ENCODE assay signal across 25 cellular contexts in genomic region chr13:113519556-113519955, GRCh38. TPM values are rescaled to one million over a fixed set of nuclear protein-coding genes. Genes with fewer than 3 reads are reported as not detected.
A peak's percentile ranks its signal among the peaks of the same experiment; 100 is the strongest.
DNase-seq lines count a peak whose midpoint lies in the region; ATAC-seq, FAIRE-seq and TF ChIP-seq lines count a peak whose summit lies in the region.
"Had no signal": no experiment of that assay in that cellular context is flagged by ENCODE, and none has a peak within 500 bp of the region (broad histone marks: within the 10 kb centered on the region; RNA-seq: fewer than 3 reads in every experiment).

No MANE protein-coding gene starts in this region.

- H3K4me3 Mint-ChIP-seq in H9 (no peak overlapping the region), osteocyte (ENCODE audit: unreplicated experiment) (no peak overlapping the region)
- H3K4me3 Mint-ChIP-seq: CD14-positive monocyte; CD4-positive, alpha-beta memory T cell; CD4-positive, CD25-positive, alpha-beta regulatory T cell had no signal

- H3K4me2 ChIP-seq in H9 (ENCODE audit: insufficient read depth, insufficient read length, low read length), result no peak overlapping the region
- no peak overlapping the region for H3K4me2 ChIP-seq in mesenchymal stem cell (ENCODE audit: low read length, poor library complexity, severe bottlenecking)
- H3K4me2 ChIP-seq: BLaER1 had no signal

- H2BK5ac ChIP-seq in H9 (ENCODE audit: insufficient read length, low read length) (no peak overlapping the region), mesenchymal stem cell (ENCODE audit: low read depth, low read length, poor library complexity, severe bottlenecking) (no peak overlapping the region)

- no peaks in the 10 kb centered on the region for H3K9me3 Mint-ChIP-seq in H9
- no peaks in the 10 kb centered on the region for H3K9me3 Mint-ChIP-seq in osteocyte (ENCODE audit: unreplicated experiment)
- H3K9me3 Mint-ChIP-seq: CD4-positive, alpha-beta memory T cell; CD4-positive, CD25-positive, alpha-beta regulatory T cell had no signal

- H3K23ac ChIP-seq in H9 (ENCODE audit: insufficient read length, low read depth, low read length) (no peak overlapping the region), mesenchymal stem cell (ENCODE audit: low read length in 2 of 2) (no peak overlapping the region)

- no peak for TF ChIP-seq POLR2A in suprapubic skin (IDR thresholded peaks at IDR 0.05)

- H2BK120ac ChIP-seq in H9 (ENCODE audit: low read depth, low read length, poor library complexity, severe bottlenecking) (no peak overlapping the region), mesenchymal stem cell (ENCODE audit: low read depth, low read length) (no peak overlapping the region)

- no peaks in the 10 kb centered on the region for H4K20me1 ChIP-seq in H9 (ENCODE audit: control insufficient read depth, insufficient read depth, insufficient read length)
- H4K20me1 ChIP-seq: BLaER1 had no signal

- H3K27me3 ChIP-seq in H9 (ENCODE audit: insufficient read depth, low read length) (no peaks in the 10 kb centered on the region), bronchial epithelial cell (ENCODE audit: control insufficient read depth, insufficient read depth, low read length) (no peaks in the 10 kb centered on the region), mesenchymal stem cell (ENCODE audit: control insufficient read depth in 1 of 2, insufficient read depth in 1 of 2, low read length in 2 of 2) (no peaks in the 10 kb centered on the region), suprapubic skin (no peaks in the 10 kb centered on the region)
- H3K27me3 ChIP-seq: BE2C, BLaER1 had no signal

- H2AK5ac ChIP-seq in H9 (ENCODE audit: insufficient read length, low read length) (no peak overlapping the region), mesenchymal stem cell (ENCODE audit: low read length, severe bottlenecking) (no peak overlapping the region)

- H4K91ac ChIP-seq in H9 (ENCODE audit: insufficient read length, low read depth, low read length) (no peak overlapping the region), mesenchymal stem cell (ENCODE audit: low read length) (no peak overlapping the region)

- H3K36me3 ChIP-seq in bronchial epithelial cell (ENCODE audit: control insufficient read depth, insufficient read depth, low read length), result peaks cover 11% of the 10 kb centered on the region
- H3K36me3 ChIP-seq in mesenchymal stem cell (ENCODE audit: control insufficient read depth in 1 of 2, insufficient read depth in 2 of 2, low read depth in 1 of 2, low read length in 2 of 2), result peaks cover 50 to 80% of the 10 kb centered on the region in 2 experiments
- H3K36me3 ChIP-seq in suprapubic skin, result peaks cover 48% of the 10 kb centered on the region
- H3K36me3 ChIP-seq: BE2C had no signal

- no peaks in the 10 kb centered on the region for H3K23me2 ChIP-seq in H9 (ENCODE audit: insufficient read length, low read depth, low read length, poor library complexity, severe bottlenecking)

- H2BK20ac ChIP-seq in H9 (ENCODE audit: low read depth, low read length, poor library complexity, severe bottlenecking), result no peak overlapping the region

- H3K79me2 ChIP-seq in H9 (ENCODE audit: insufficient read depth, low read length), result peaks cover 2% of the 10 kb centered on the region

- no peaks in the 10 kb centered on the region for H3K4me1 Mint-ChIP-seq in H9
- peaks cover 2% of the 10 kb centered on the region for H3K4me1 Mint-ChIP-seq in osteocyte (ENCODE audit: unreplicated experiment)

- H3K4me1 ChIP-seq in H9 (ENCODE audit: insufficient read depth, low read length), result no peaks in the 10 kb centered on the region
- H3K4me1 ChIP-seq in mesenchymal stem cell (ENCODE audit: control insufficient read depth, insufficient read depth, low read depth, low read length), result peaks cover 3% of the 10 kb centered on the region
- no peaks in the 10 kb centered on the region for H3K4me1 ChIP-seq in suprapubic skin
- H3K4me1 ChIP-seq: BE2C, Caco-2 had no signal

- H3K9ac ChIP-seq in H9 (ENCODE audit: extremely low read depth, insufficient read length, low read length), result no peak overlapping the region
- H3K9ac ChIP-seq in mesenchymal stem cell (ENCODE audit: low read length), result no peak overlapping the region
- H3K9ac ChIP-seq: BLaER1 had no signal

- H3K4ac ChIP-seq in H9 (ENCODE audit: low read depth, low read length), result no peak overlapping the region
- H3K4ac ChIP-seq in mesenchymal stem cell (ENCODE audit: low read depth in 1 of 2, low read length in 2 of 2), result no peak overlapping the region

- H2AFZ ChIP-seq in H9 (ENCODE audit: low read length), result no peak overlapping the region
- H2AFZ ChIP-seq in mesenchymal stem cell (ENCODE audit: low read depth, low read length), result no peak overlapping the region

- WGBS in H9 (ENCODE audit: extremely low coverage, insufficient read length, low lambda C conversion rate), result no CpG with 5 or more reads among the region's 14 CpGs
- 99% methylated on average over 14 of the region's 14 CpGs for WGBS in mesenchymal stem cell
- 97% methylated on average over 14 of the region's 14 CpGs for WGBS in suprapubic skin

- H3K4me3 ChIP-seq in bronchial epithelial cell (ENCODE audit: low read depth, low read length) (no peak overlapping the region), mesenchymal stem cell (ENCODE audit: insufficient read depth in 1 of 2, low read depth in 1 of 2, low read length in 2 of 2) (no peak overlapping the region), suprapubic skin (no peak overlapping the region)
- H3K4me3 ChIP-seq: BLaER1 had no signal

- H4K8ac ChIP-seq in H9 (replicated peaks; ENCODE audit: insufficient read length, low read depth, low read length) (no peak overlapping the region), mesenchymal stem cell (ENCODE audit: low read length) (peak overlapping the region; percentile 50)

- no peak overlapping the region for H2BK12ac ChIP-seq in H9 (ENCODE audit: insufficient read length, low read depth, low read length)
- H2BK12ac ChIP-seq in mesenchymal stem cell (ENCODE audit: low read length in 2 of 2), result no peak overlapping the region

- TF ChIP-seq CTCF in H9 (conservative IDR thresholded peaks at IDR 0.05) (no peak), bronchial epithelial cell (IDR thresholded peaks at IDR 0.05; ENCODE audit: insufficient read depth, low read length, severe bottlenecking) (no peak), osteocyte (IDR thresholded peaks at IDR 0.05) (no peak), suprapubic skin (IDR thresholded peaks at IDR 0.05) (no peak)

- H3K18ac ChIP-seq in H9 (ENCODE audit: insufficient read length, low read depth, low read length), result no peak overlapping the region
- no peak overlapping the region for H3K18ac ChIP-seq in mesenchymal stem cell (ENCODE audit: low read depth in 1 of 2, low read length in 2 of 2)

- H3K56ac ChIP-seq in H9 (ENCODE audit: insufficient read length, low read depth, low read length), result no peak overlapping the region

- H2BK15ac ChIP-seq in H9 (ENCODE audit: low read depth, low read length) (no peak overlapping the region), mesenchymal stem cell (ENCODE audit: low read depth, poor library complexity, severe bottlenecking) (no peak overlapping the region)

- H3K79me1 ChIP-seq in H9 (ENCODE audit: insufficient read depth, low read depth, low read length, poor library complexity, severe bottlenecking), result no peaks in the 10 kb centered on the region
- peaks cover 31% of the 10 kb centered on the region for H3K79me1 ChIP-seq in mesenchymal stem cell (replicated peaks; ENCODE audit: low read length, poor library complexity, severe bottlenecking)

- H3K27me3 Mint-ChIP-seq in H9 (ENCODE audit: low read depth) (no peaks in the 10 kb centered on the region), osteocyte (ENCODE audit: unreplicated experiment) (no peaks in the 10 kb centered on the region)
- H3K27me3 Mint-ChIP-seq: CD4-positive, alpha-beta memory T cell; CD4-positive, CD25-positive, alpha-beta regulatory T cell had no signal

- peaks cover 26 to 54% (median 44%) of the 10 kb centered on the region in 3 experiments for H3K36me3 Mint-ChIP-seq in H9 (ENCODE audit: insufficient read depth in 1 of 3, low read depth in 3 of 3)
- peaks cover 41% of the 10 kb centered on the region for H3K36me3 Mint-ChIP-seq in osteocyte (ENCODE audit: unreplicated experiment)

- TF ChIP-seq EP300 in suprapubic skin (IDR thresholded peaks at IDR 0.05), result no peak

- no peaks in the 10 kb centered on the region for H3K9me3 ChIP-seq in H9 (ENCODE audit: control insufficient read depth, low read depth, low read length)
- H3K9me3 ChIP-seq in mesenchymal stem cell (ENCODE audit: control insufficient read depth, low read length), result no peaks in the 10 kb centered on the region
- H3K9me3 ChIP-seq in suprapubic skin, result no peaks in the 10 kb centered on the region
- H3K9me3 ChIP-seq: BE2C, BLaER1, Caco-2 had no signal

- H3K27ac Mint-ChIP-seq in H9 (peak overlapping the region in 2 of 3 experiments; percentile 65 to 83; a peak in 2 of 7 replicates), osteocyte (ENCODE audit: unreplicated experiment) (no peak overlapping the region)
- H3K27ac Mint-ChIP-seq: CD4-positive, alpha-beta memory T cell; CD4-positive, CD25-positive, alpha-beta regulatory T cell had no signal

- DNase-seq in H9 (no peak), bronchial epithelial cell (ENCODE audit: low read depth) (no peak), mesenchymal stem cell (no peak), osteocyte (ENCODE audit: extremely low spot score, unreplicated experiment) (peak; percentile 42), SW480 (ENCODE audit: low spot score) (no peak), activated T-cell treated with anti-CD3 and anti-CD28 coated beads for 4 hours (no peak), suprapubic skin (ENCODE audit: low spot score in 2 of 2) (no peak)
- DNase-seq: 8988T; ACHN; BE2C; C1 segment of cervical spinal cord; Caco-2; Calu3; CD4-positive, alpha-beta memory T cell; CD4-positive, CD25-positive, alpha-beta regulatory T cell; DMS79 treated with DMSO at 0.1 percent for 48 hours; GF-D8 had no signal

- no peak overlapping the region for H3T11ph ChIP-seq in H9 (ENCODE audit: low read length)

- ATAC-seq in GM19324 (IDR thresholded peaks at IDR 0.05; ENCODE audit: low FRiP score, unreplicated experiment), result no peak

- H3K14ac ChIP-seq in H9 (ENCODE audit: insufficient read depth, low read length), result no peak overlapping the region
- H3K14ac ChIP-seq in mesenchymal stem cell (ENCODE audit: low read length in 2 of 2), result no peak overlapping the region

- peak; percentile 55 for FAIRE-seq in bronchial epithelial cell (lab: Jason Lieb, UNC)
- FAIRE-seq: A204.1, D721Med, G401.6, GM12891, GM19239 had no signal

- H4K5ac ChIP-seq in H9 (ENCODE audit: insufficient read length, low read depth, low read length), result no peak overlapping the region

- H3K27ac ChIP-seq in H9 (ENCODE audit: insufficient read length, low read depth, low read length), result no peak overlapping the region
- H3K27ac ChIP-seq in mesenchymal stem cell (ENCODE audit: low read length, poor library complexity, severe bottlenecking), result no peak overlapping the region
- no peak overlapping the region for H3K27ac ChIP-seq in suprapubic skin
- H3K27ac ChIP-seq: BLaER1 had no signal

RNA-seq across cellular contexts. Expression of gene DCUN1D2, which starts 29.0 kb away (rescaled TPM):
- total RNA-seq in H9 (2021), result 36.8 and 44.0 TPM in 2 replicates
- 14.2 and 16.3 TPM in 2 replicates for total RNA-seq in bronchial epithelial cell
- 7.1 TPM for polyA plus RNA-seq in mesenchymal stem cell (2013, experiment 1 of 2)
- polyA plus RNA-seq in mesenchymal stem cell (2013, experiment 2 of 2), result 6.5 TPM
- total RNA-seq in osteocyte, result 27.5 and 29.0 TPM in 2 replicates
- 10 to 100 TPM in 3 of 4 donors, 1 to 10 TPM in 1; 8.7 to 51.7 (median 18.3) TPM for total RNA-seq in suprapubic skin
